Comparison of ENCODE assay signal across 28 cellular contexts in the genomic region with DNA sequence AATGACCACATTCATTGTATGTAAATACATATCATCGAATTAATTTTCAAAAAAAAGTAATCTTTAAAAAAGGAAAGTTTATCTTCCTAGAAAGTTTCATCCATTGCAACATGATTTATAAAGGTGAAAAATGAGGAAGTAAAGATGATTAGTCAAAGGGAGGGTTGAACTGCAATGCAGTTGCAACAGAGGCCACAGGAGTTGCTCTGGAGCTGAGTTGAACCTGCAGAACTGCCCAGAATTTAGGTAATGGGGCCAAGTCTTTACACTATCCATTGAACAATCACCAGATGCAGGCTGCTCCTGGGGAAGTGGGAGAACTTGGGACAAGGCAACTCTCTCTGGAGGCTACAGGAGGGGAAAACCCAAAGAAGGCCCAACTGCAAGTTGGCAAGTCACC.
DNase-seq lines count a peak whose midpoint lies in the region; TF ChIP-seq lines count a peak whose summit lies in the region.
"Had no signal": no experiment of that assay in that cellular context is flagged by ENCODE, and none has a peak within 500 bp of the region (broad histone marks: within the 10 kb centered on the region; RNA-seq: fewer than 3 reads in every experiment).

No MANE protein-coding gene starts in this region.

- H3K9me3 Mint-ChIP-seq in immature natural killer cell: peaks cover 0 to 5% (median under 1%) of the 10 kb centered on the region in 6 donors

- no peak overlapping the region for H3K4me3 Mint-ChIP-seq in immature natural killer cell
- H3K4me3 Mint-ChIP-seq: activated CD8-positive, alpha-beta T cell treated with anti-CD3 and anti-CD28 coated beads, Interleukin-2, amount 10 ng/mL, durations not matched to agents 7 days and 5 days; mesothelial cell of epicardium; naive thymus-derived CD4-positive, alpha-beta T cell had no signal

- H3K4me3 ChIP-seq in epithelial cell of esophagus (ENCODE audit: low read length): no peak overlapping the region
- H3K4me3 ChIP-seq: BLaER1, smooth muscle cell, upper lobe of left lung had no signal

- in situ Hi-C loops in GM13977 (cut with MboI; ENCODE audit: low pct_unique_long_range_greater_than_20kb, low sequenced_read_pairs, unreplicated experiment): no loop called here

- H3K27ac Mint-ChIP-seq in immature natural killer cell: no peak overlapping the region
- H3K27ac Mint-ChIP-seq: activated CD8-positive, alpha-beta T cell treated with anti-CD3 and anti-CD28 coated beads, Interleukin-2, amount 10 ng/mL, durations not matched to agents 7 days and 5 days; mesothelial cell of epicardium; naive thymus-derived CD4-positive, alpha-beta T cell had no signal

- H3K4me1 Mint-ChIP-seq in immature natural killer cell: no peaks in the 10 kb centered on the region
- H3K4me1 Mint-ChIP-seq: mesothelial cell of epicardium; naive thymus-derived CD4-positive, alpha-beta T cell had no signal

- peak; percentile 46 for TF ChIP-seq CTCF in epithelial cell of esophagus (IDR thresholded peaks at IDR 0.05; ENCODE audit: insufficient read depth, low read depth, low read length, missing control alignments)
- no peak for TF ChIP-seq CTCF in GM13977 (IDR thresholded peaks at IDR 0.05; ENCODE audit: extremely low read depth, insufficient read depth, missing control alignments)

- peaks cover 0 to 3% (median 3%) of the 10 kb centered on the region in 3 donors for H3K27me3 Mint-ChIP-seq in immature natural killer cell (ENCODE audit: low read depth in 3 of 3)

- no peaks in the 10 kb centered on the region for H3K36me3 Mint-ChIP-seq in immature natural killer cell
- H3K36me3 Mint-ChIP-seq: mesothelial cell of epicardium; naive thymus-derived CD4-positive, alpha-beta T cell had no signal

- DNase-seq in GF-D8 (lab: John Stamatoyannopoulos, UW) (peak; percentile 59), NAMALWA (ENCODE audit: low spot score) (peak; percentile 11), SKM-1 (lab: John Stamatoyannopoulos, UW; ENCODE audit: unreplicated experiment) (peak; percentile 49), epithelial cell of esophagus (ENCODE audit: low read depth) (peak; percentile 79), immature natural killer cell (no peak), GM13977 (ENCODE audit: low spot score) (no peak), retina (no peak)
- no peak for DNase-seq in activated CD8-positive, alpha-beta memory T cell treated with anti-CD3 and anti-CD28 coated beads, Interleukin-2, amount 50 U/mL, for 4 hours
- DNase-seq: activated CD4-positive, CD25-positive, alpha-beta regulatory T cell treated with anti-CD3 and anti-CD28 coated beads, Interleukin-2, amount 50 U/mL, for 72 hours; activated CD8-positive, alpha-beta T cell treated with anti-CD3 and anti-CD28 coated beads, Interleukin-2, amount 10 ng/mL, durations not matched to agents 7 days and 5 days; activated gamma-delta T cell; brain microvascular endothelial cell; Caco-2; DMS79 treated with DMSO at 0.1 percent for 48 hours; H7; islet precursor cell; left ventricle myocardium superior; naive thymus-derived CD4-positive, alpha-beta T cell; NCI-H146; NCI-H2171; NCI-H524; occipital lobe; stimulated activated CD4-positive, alpha-beta T cell treated with anti-CD3 and anti-CD28 coated beads, Interleukin-2, amount 100 ng/mL, for 24 hours; substantia nigra; upper lobe of left lung had no signal

Comparison
In these comparisons a context has a peak if more than half of its experiments do, and no peak if none do; other contexts are left out.
1. DNase-seq: peak in GF-D8 (single experiment), NAMALWA (single experiment), SKM-1 (single experiment) and epithelial cell of esophagus (single experiment); none in activated CD8-positive, alpha-beta memory T cell treated with anti-CD3 and anti-CD28 coated beads, Interleukin-2, amount 50 U/mL, for 4 hours (single experiment), immature natural killer cell (0 of 3), GM13977 (single experiment) and retina (single experiment).